In the genomic region with DNA sequence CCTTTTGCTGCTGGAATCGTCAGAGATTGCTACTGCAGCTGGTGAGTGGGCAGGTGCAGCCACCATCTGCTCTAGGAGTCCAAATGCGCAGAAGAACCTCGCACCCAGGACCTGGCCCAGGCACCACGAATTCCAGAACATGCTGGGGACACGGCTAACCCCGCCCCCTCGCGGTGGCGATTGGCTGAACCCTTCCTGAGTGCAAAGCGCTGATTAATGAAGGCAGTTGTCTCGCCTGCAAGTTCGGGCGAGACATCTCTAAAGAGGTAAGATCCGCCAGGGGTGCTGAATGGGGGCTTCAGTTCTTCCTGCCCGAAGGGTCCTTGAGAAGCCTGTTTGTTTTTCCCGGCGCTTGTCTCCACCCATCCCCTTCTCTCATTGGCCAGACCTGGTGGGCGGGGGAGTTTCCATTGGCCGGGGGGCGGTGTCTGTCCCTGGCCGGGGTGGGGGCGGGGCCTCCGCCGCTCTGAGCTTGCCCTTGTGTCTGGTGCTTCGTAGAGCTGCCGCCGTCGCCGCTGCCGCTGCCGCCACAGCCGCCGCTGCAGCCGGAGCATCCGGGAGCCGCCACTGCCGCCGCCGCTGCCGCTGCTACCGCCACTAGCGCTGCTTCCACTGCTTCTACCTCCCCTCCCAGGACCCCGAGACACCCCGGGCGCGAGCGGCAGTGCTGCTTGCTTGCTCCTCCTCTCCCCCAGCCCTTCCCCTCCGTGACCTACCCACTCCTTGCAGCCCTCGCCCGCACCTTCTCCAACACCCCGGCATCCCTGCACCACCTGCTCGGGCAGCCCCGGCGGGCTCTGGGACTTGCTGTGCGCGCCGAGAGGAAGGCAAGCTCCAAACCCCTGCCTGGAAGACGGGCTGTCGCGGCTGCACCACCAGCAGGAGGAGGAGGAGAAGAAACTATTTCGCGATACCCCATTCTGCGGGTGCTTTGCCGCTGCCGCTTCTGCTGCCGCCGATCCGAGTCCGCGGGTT, we compare ENCODE assay signal across 8 cellular contexts. TPM values are rescaled to one million over a fixed set of nuclear protein-coding genes. Genes with fewer than 3 reads are reported as not detected.
DNase-seq lines count a peak whose midpoint lies in the region; ATAC-seq lines count a peak whose summit lies in the region.

Gene CADM2 (plus strand): TSS at position 495 of the 975 bp plus-strand sequence.

- peak; percentile 90 for DNase-seq in NCI-H2107 (lab: John Stamatoyannopoulos, UW)
- peak; percentile 31 to 58 for DNase-seq in activated CD4-positive, alpha-beta T cell treated with anti-CD3 and anti-CD28 coated beads for 24 hours (ENCODE audit: low read depth in 2 of 2)
- peak; percentile 97 for DNase-seq in cerebellum (ENCODE audit: low spot score)
- peak; percentile 85 for DNase-seq in iris pigment epithelial cell (ENCODE audit: low read depth)
- peak; percentile 36 for DNase-seq in smooth muscle cell of the brain vasculature (ENCODE audit: low read depth, low spot score)
- no peak for DNase-seq in RKO (ENCODE audit: low spot score)

- ATAC-seq in GM18511 (IDR thresholded peaks at IDR 0.05; ENCODE audit: unreplicated experiment) (peak; percentile 96), HG02970 (IDR thresholded peaks at IDR 0.05; ENCODE audit: low FRiP score, unreplicated experiment) (peak; percentile 92)

RNA-seq across cellular contexts. Expression of gene CADM2, which starts in this region (rescaled TPM):
- 74.3 TPM for total RNA-seq in cerebellum
